1 cellular context compared by ENCODE assay signal in the genomic region with DNA sequence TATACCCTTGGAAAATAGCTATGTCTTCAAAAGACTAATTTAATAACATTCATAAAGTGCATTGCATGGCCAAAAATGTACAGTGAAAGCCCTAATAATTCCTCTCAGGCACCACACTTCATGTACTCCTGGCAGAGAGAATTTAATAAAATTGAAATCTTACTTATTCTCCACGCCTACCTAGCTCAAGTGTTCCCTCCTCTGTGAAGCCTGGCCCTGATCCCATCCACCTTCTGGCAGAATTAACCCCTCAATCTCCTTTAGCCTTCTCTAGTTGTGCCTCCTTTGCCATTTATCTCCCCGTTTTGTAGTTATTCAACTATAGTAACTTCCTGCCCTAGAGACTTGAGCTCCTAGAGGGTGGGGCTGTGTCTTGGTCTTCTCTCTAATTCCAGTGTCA.
TF ChIP-seq lines count a peak whose summit lies in the region.

No MANE protein-coding gene starts in this region.

TF ChIP-seq in K562, 482 proteins besides CTCF, POLR2A, EP300 and RAD21:
- no peak for TF ChIP-seq MCM3 (IDR thresholded peaks at IDR 0.05)
